In genomic region chr6:77633993-77634392, GRCh38 we compare ENCODE assay signal across 20 cellular contexts. TPM values are rescaled to one million over a fixed set of nuclear protein-coding genes. Genes with fewer than 3 reads are reported as not detected.
"Had no signal": no experiment of that assay in that cellular context is flagged by ENCODE, and none has a peak within 500 bp of the region (broad histone marks: within the 10 kb centered on the region; RNA-seq: fewer than 3 reads in every experiment).

No MANE protein-coding gene starts in this region.

- H3K4me3 ChIP-seq: skin epidermis had no signal

- ATAC-seq: left ventricle myocardium superior; natural killer cell treated with Interleukin-12 subunit alpha and Interleukin-12 subunit beta and Interleukin-15 and Interleukin-18, amount 100 ng/mL, for 72 hours had no signal

- DNase-seq: activated B cell treated with CpG ODN at 0.5 μM for 24 hours; activated CD4-positive, alpha-beta T cell treated with anti-CD3 and anti-CD28 coated beads, Interleukin-2, amount 10 ng/mL, durations not matched to agents 24 days and 14 days; activated CD8-positive, alpha-beta memory T cell treated with anti-CD3 and anti-CD28 coated beads for 24 hours; activated naive CD4-positive, alpha-beta T cell; activated naive CD8-positive, alpha-beta T cell treated with anti-CD3 and anti-CD28 coated beads, Interleukin-2, amount 10 ng/mL, durations not matched to agents 7 days and 5 days; aorta; erythroblast; glutamatergic neuron; hypothalamus; left ventricle myocardium superior; mesendoderm; nucleus accumbens; stimulated activated CD4-positive, alpha-beta T cell treated with anti-CD3 and anti-CD28 coated beads, Interleukin-4, amount 100 ng/mL, for 4 hours; stimulated activated CD8-positive, alpha-beta memory T cell treated with anti-CD3 and anti-CD28 coated beads, Interleukin-4, amount 100 ng/mL, for 48 hours; stimulated activated naive CD4-positive, alpha-beta T cell treated with Interleukin-2 at 50 U/mL for 16 hours; T-helper 2 cell; trophoblast cell had no signal

- H3K27ac ChIP-seq: skin epidermis had no signal

RNA-seq across cellular contexts. Expression of gene MEI4, which starts 18.8 kb away (rescaled TPM):
- total RNA-seq: activated B cell treated with CpG ODN at 0.5 μM for 24 hours; activated CD4-positive, alpha-beta T cell treated with anti-CD3 and anti-CD28 coated beads, Interleukin-2, amount 10 ng/mL, durations not matched to agents 24 days and 14 days; activated naive CD8-positive, alpha-beta T cell treated with anti-CD3 and anti-CD28 coated beads, Interleukin-2, amount 10 ng/mL, durations not matched to agents 7 days and 5 days; cardiac septum; natural killer cell treated with Interleukin-12 subunit alpha and Interleukin-12 subunit beta and Interleukin-15 and Interleukin-18, amount 100 ng/mL, for 72 hours had no signal
